In the genomic region with DNA sequence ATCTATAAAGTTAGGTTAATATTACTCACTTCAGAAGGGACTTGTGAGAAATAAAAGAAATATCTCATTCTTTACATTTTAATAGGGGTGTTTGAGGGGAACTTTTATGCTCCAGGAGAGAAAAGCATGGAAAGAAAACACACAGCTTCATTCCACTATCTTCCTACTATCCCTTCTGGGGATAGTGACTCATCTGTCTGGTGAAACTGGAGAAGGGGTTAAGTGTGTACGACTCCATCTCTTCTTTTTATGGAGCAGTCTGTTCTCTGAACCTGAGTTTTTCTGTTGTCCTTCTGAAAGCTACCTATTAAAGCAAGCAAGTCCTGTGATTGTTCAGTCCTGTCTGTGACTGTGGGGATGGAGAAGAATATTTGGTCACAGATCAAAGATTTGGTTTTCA, we compare ENCODE assay signal across 7 cellular contexts.
A peak's percentile ranks its signal among the peaks of the same experiment; 100 is the strongest.
DNase-seq lines count a peak whose midpoint lies in the region; ATAC-seq, FAIRE-seq and TF ChIP-seq lines count a peak whose summit lies in the region.
"Not testable (repeated sequence)": the region's sequence is repeated elsewhere in the genome, so short reads cannot be mapped to it uniquely, and the experiment has no call there.

No MANE protein-coding gene starts in this region.

- H3F3A ChIP-seq in PC-3 (ENCODE audit: low read length, unreplicated experiment): not testable (repeated sequence)

- ATAC-seq in IMR-90 (ENCODE audit: low read depth) (peak; percentile 76), PC-3 (peak; percentile 100)

- BruUV-seq in IMR-90 (replicated peaks; lab: Mats Ljungman, UMichigan); PC-3 (replicated peaks; lab: Mats Ljungman, UMichigan): not testable (repeated sequence)

- CTCF ChIA-PET in IMR-90 (lab: Yijun Ruan, JAX); PC-3 (lab: Charles Lee): not testable (repeated sequence)

- H3K14ac ChIP-seq in IMR-90 (replicated peaks; ENCODE audit: low read depth, low read length): not testable (repeated sequence)

- H2AK9ac ChIP-seq in IMR-90 (replicated peaks; ENCODE audit: low read depth, low read length, poor library complexity): not testable (repeated sequence)

- TF ChIP-seq POLR2A in IMR-90 (IDR thresholded peaks at IDR 0.05; ENCODE audit: low read depth, low read length): not testable (repeated sequence)

- POLR2A ChIA-PET in IMR-90 (lab: Charles Lee; ENCODE audit: unreplicated experiment); PC-3 (lab: Charles Lee; ENCODE audit: unreplicated experiment): not testable (repeated sequence)

- H3K9me3 ChIP-seq in IMR-90 (ENCODE audit: control insufficient read depth, insufficient read depth, low read length); PC-3 (ENCODE audit: low read length): not testable (repeated sequence)

- DNase-seq in Daoy (ENCODE audit: low read depth): peak; percentile 42
- peak; percentile 10 for DNase-seq in HFF-Myc (ENCODE audit: extremely low read depth, low read depth)
- peak; percentile 57 for DNase-seq in IMR-90
- peak; percentile 78 for DNase-seq in PC-3
- peak; percentile 5 for DNase-seq in amniotic stem cell (lab: John Stamatoyannopoulos, UW)
- peak; percentile 2 for DNase-seq in bronchial epithelial cell (ENCODE audit: low read depth)
- peak; percentile 55 for DNase-seq in islet precursor cell

- not testable (repeated sequence) for TF ChIP-seq CTCF in HFF-Myc (IDR thresholded peaks at IDR 0.05; ENCODE audit: low read depth, low read length, missing control alignments); IMR-90 (conservative IDR thresholded peaks at IDR 0.05; ENCODE audit: low read depth, low read length); PC-3 (conservative IDR thresholded peaks at IDR 0.05; ENCODE audit: low read depth, low read length); bronchial epithelial cell (IDR thresholded peaks at IDR 0.05; ENCODE audit: insufficient read depth, low read length, severe bottlenecking)

- not testable (repeated sequence) for H3K4me3 ChIP-seq in HFF-Myc (replicated peaks; ENCODE audit: low read depth, low read length); IMR-90 (ENCODE audit: insufficient read depth, low read depth, low read length); PC-3 (ENCODE audit: low read length); bronchial epithelial cell (ENCODE audit: low read depth, low read length)

- H3K9me2 ChIP-seq in PC-3 (replicated peaks; ENCODE audit: low read length): not testable (repeated sequence)

- H2BK5ac ChIP-seq in IMR-90 (ENCODE audit: low read depth, low read length, poor library complexity, severe bottlenecking): not testable (repeated sequence)

- H3K4ac ChIP-seq in IMR-90 (ENCODE audit: low read depth, low read length): not testable (repeated sequence)

- H2BK15ac ChIP-seq in IMR-90 (ENCODE audit: low read depth, low read length): not testable (repeated sequence)

- intact Hi-C loops in IMR-90 (cut with micrococcal nuclease); PC-3 (cut with micrococcal nuclease): not testable (repeated sequence)

- not testable (repeated sequence) for H3K56ac ChIP-seq in IMR-90 (ENCODE audit: extremely low read depth, insufficient read depth, low read length)

- not testable (repeated sequence) for H4K20me1 ChIP-seq in IMR-90 (ENCODE audit: insufficient read depth, low read length); PC-3 (ENCODE audit: low read length)

- not testable (repeated sequence) for TF ChIP-seq RAD21 in IMR-90 (IDR thresholded peaks at IDR 0.05; ENCODE audit: low read length)

- H3K36me3 ChIP-seq in IMR-90 (ENCODE audit: control insufficient read depth, insufficient read depth, low read length); PC-3 (ENCODE audit: low read depth, low read length); bronchial epithelial cell (ENCODE audit: control insufficient read depth, insufficient read depth, low read length): not testable (repeated sequence)

- dilution Hi-C loops in IMR-90 (cut with HindIII; ENCODE audit: low sequenced_read_pairs, unreplicated experiment): not testable (repeated sequence)

- H4K91ac ChIP-seq in IMR-90 (ENCODE audit: insufficient read depth, low read depth, low read length): not testable (repeated sequence)

- H3K79me2 ChIP-seq in PC-3 (ENCODE audit: low read length): not testable (repeated sequence)

- not testable (repeated sequence) for H3K27ac ChIP-seq in IMR-90 (ENCODE audit: insufficient read depth, low read length)
- 0 out of 2 replicates have a peak overlapping the region, but pooled peaks have one; percentile 5 for H3K27ac ChIP-seq in PC-3 (ENCODE audit: low read length)

- H3K27me3 ChIP-seq in IMR-90 (ENCODE audit: control insufficient read depth, insufficient read depth, low read length); PC-3 (ENCODE audit: low read length); bronchial epithelial cell (ENCODE audit: control insufficient read depth, insufficient read depth, low read length): not testable (repeated sequence)

- not testable (repeated sequence) for H2AK5ac ChIP-seq in IMR-90 (ENCODE audit: low read depth, low read length)

- not testable (repeated sequence) for H3K23ac ChIP-seq in IMR-90 (ENCODE audit: low read depth, low read length)

- in situ Hi-C loops in IMR-90 (cut with MboI; ENCODE audit: low sequenced_read_pairs): not testable (repeated sequence)

- not testable (repeated sequence) for H2BK20ac ChIP-seq in IMR-90 (ENCODE audit: low read depth, low read length)

- not testable (repeated sequence) for H3K4me1 ChIP-seq in IMR-90 (ENCODE audit: control insufficient read depth, insufficient read depth, low read length)
- peaks cover 13% of the 10 kb centered on the region for H3K4me1 ChIP-seq in PC-3 (ENCODE audit: insufficient read depth, low read length)

- FAIRE-seq in bronchial epithelial cell (lab: Jason Lieb, UNC): not testable (repeated sequence)

- not testable (repeated sequence) for H4K8ac ChIP-seq in IMR-90 (ENCODE audit: low read depth in 2 of 2, low read length in 2 of 2)

- not testable (repeated sequence) for H4K5ac ChIP-seq in IMR-90 (ENCODE audit: low read depth, low read length)

- H3K79me1 ChIP-seq in IMR-90 (ENCODE audit: low read depth in 1 of 2, low read length in 2 of 2): not testable (repeated sequence)

- not testable (repeated sequence) for H3K9me1 ChIP-seq in IMR-90 (ENCODE audit: insufficient read depth, low read length)

- H2BK120ac ChIP-seq in IMR-90 (ENCODE audit: low read depth, low read length): not testable (repeated sequence)

- H3K4me2 ChIP-seq in IMR-90 (ENCODE audit: low read depth, low read length): not testable (repeated sequence)
- peak overlapping the region; percentile 58 for H3K4me2 ChIP-seq in PC-3 (ENCODE audit: low read length)

- H3K18ac ChIP-seq in IMR-90 (ENCODE audit: low read depth, low read length): not testable (repeated sequence)

- no CpG with 5 or more reads among the region's 1 CpG for WGBS in IMR-90 (ENCODE audit: extremely low coverage in 2 of 2, insufficient read length in 1 of 2), 2 experiments

- not testable (repeated sequence) for H3K9ac ChIP-seq in IMR-90 (ENCODE audit: low read depth, low read length); PC-3 (ENCODE audit: low read length)

- H2AFZ ChIP-seq in IMR-90 (replicated peaks; ENCODE audit: low read length, poor library complexity); PC-3 (ENCODE audit: low read length): not testable (repeated sequence)

Comparison
In these comparisons a context has a peak if more than half of its experiments do, and no peak if none do; other contexts are left out.
1. DNase-seq: peak in every context shown above with its lines; median percentile 78 in PC-3; 57 in IMR-90; 55 in islet precursor cell; 42 in Daoy; 10 in HFF-Myc; 5 in amniotic stem cell; 2 in bronchial epithelial cell.